8 cellular contexts compared by ENCODE assay signal in genomic region chr11:116224154-116224888, GRCh38.
DNase-seq lines count a peak whose midpoint lies in the region; ATAC-seq, FAIRE-seq and TF ChIP-seq lines count a peak whose summit lies in the region.

No MANE protein-coding gene starts in this region.

- TF ChIP-seq RAD21 in GM12878 (IDR thresholded peaks at IDR 0.05; ENCODE audit: insufficient read depth, low read depth, low read length): peak; percentile 81

- RAD21 ChIA-PET in GM12878 (lab: Charles Lee; ENCODE audit: unreplicated experiment): no interaction called here

- peaks cover 0 to 4% (median 0%) of the 10 kb centered on the region in 6 donors for H3K9me3 Mint-ChIP-seq in immature natural killer cell

- peak; percentile 33 for DNase-seq in Daoy (ENCODE audit: low read depth)
- DNase-seq in HT1080 (ENCODE audit: low read depth): peak; percentile 10
- DNase-seq in PC-3: peak; percentile 51
- no peak for DNase-seq in GM12878 (ENCODE audit: low read depth, low spot score)
- peak in 2 of 3 donors; percentile 11 to 12 for DNase-seq in immature natural killer cell
- DNase-seq in stimulated activated CD4-positive, alpha-beta T cell treated with anti-CD3 and anti-CD28 coated beads, Interleukin-2, amount 100 ng/mL, for 48 hours: peak; percentile 24 to 30

- no peak for TF ChIP-seq POLR2A in GM12878 (IDR thresholded peaks at IDR 0.05; ENCODE audit: low read depth, low read length)

- no peak overlapping the region for H3K4me3 ChIP-seq in PC-3 (ENCODE audit: low read length)
- no peak overlapping the region for H3K4me3 ChIP-seq in GM12878

- H3K27ac ChIP-seq in PC-3 (ENCODE audit: low read length) (no peak overlapping the region), GM12878 (ENCODE audit: control insufficient read depth, insufficient read depth) (no peak overlapping the region)

- POLR2A ChIA-PET in PC-3 (lab: Charles Lee; ENCODE audit: unreplicated experiment) (no interaction called here), GM12878 (lab: Charles Lee) (no interaction called here)

- in situ Hi-C loops in GM12878 (cut with MboI): no loop called here

- H3K4me2 ChIP-seq in PC-3 (ENCODE audit: low read length) (no peak overlapping the region), GM12878 (ENCODE audit: control insufficient read depth, insufficient read depth) (no peak overlapping the region)

- H3K9ac ChIP-seq in PC-3 (ENCODE audit: low read length) (no peak overlapping the region), GM12878 (ENCODE audit: control insufficient read depth, insufficient read depth, low read length) (no peak overlapping the region)

- H3K27me3 ChIP-seq in PC-3 (ENCODE audit: low read length) (no peaks in the 10 kb centered on the region; the same call in 1 of the 2 replicates), GM12878 (replicated peaks in 1 of 2; ENCODE audit: control insufficient read depth in 2 of 2, insufficient read depth in 2 of 2, low read length in 1 of 2) (no peaks in the 10 kb centered on the region)

- intact Hi-C loops in PC-3 (cut with micrococcal nuclease): no loop called here
- intact Hi-C loops in GM12878 (cut with micrococcal nuclease; ENCODE audit: unreplicated experiment): loop anchor here (1.0 to 5.0 kb wide), 3 partner anchors 234 to 887 kb away; no protein-coding TSS in a partner anchor

- no peaks in the 10 kb centered on the region for H3K79me2 ChIP-seq in PC-3 (ENCODE audit: low read length)
- H3K79me2 ChIP-seq in GM12878 (ENCODE audit: control insufficient read depth, insufficient read depth, low read length): no peaks in the 10 kb centered on the region

- ATAC-seq in PC-3 (no peak), GM12878 (peak; percentile 92), GM19324 (IDR thresholded peaks at IDR 0.05; ENCODE audit: low FRiP score, unreplicated experiment) (no peak), HG03139 (IDR thresholded peaks at IDR 0.05; ENCODE audit: unreplicated experiment) (no peak)

- no peak overlapping the region for H3K4me3 Mint-ChIP-seq in immature natural killer cell

- no peak overlapping the region for H3K27ac Mint-ChIP-seq in immature natural killer cell

- no peaks in the 10 kb centered on the region for H3K36me3 Mint-ChIP-seq in immature natural killer cell

- H3K27me3 Mint-ChIP-seq in immature natural killer cell (ENCODE audit: low read depth in 3 of 3): peaks cover 0 to 20% (median 8%) of the 10 kb centered on the region in 3 donors

- no peaks in the 10 kb centered on the region for H3F3A ChIP-seq in PC-3 (ENCODE audit: low read length, unreplicated experiment)

- no peak for FAIRE-seq in GM12878 (lab: Jason Lieb, UNC)

- BruUV-seq in PC-3 (replicated peaks; lab: Mats Ljungman, UMichigan) (no TSS peak), GM12878 (replicated peaks; lab: Mats Ljungman, UMichigan) (no TSS peak)

- no peaks in the 10 kb centered on the region for H3K4me1 ChIP-seq in PC-3 (ENCODE audit: insufficient read depth, low read length)
- no peaks in the 10 kb centered on the region for H3K4me1 ChIP-seq in GM12878 (ENCODE audit: control insufficient read depth, insufficient read depth, low read length)

- TF ChIP-seq CTCF in PC-3 (conservative IDR thresholded peaks at IDR 0.05; ENCODE audit: low read depth, low read length): peak; percentile 78
- peak; percentile 70 to 78 (median 76) for TF ChIP-seq CTCF in GM12878 (IDR thresholded peaks at IDR 0.05 in 2 of 3, conservative IDR thresholded peaks at IDR 0.05 in 1 of 3; ENCODE audit: control insufficient read depth in 2 of 3, extremely low read depth in 1 of 3, insufficient read depth in 1 of 3, low read depth in 3 of 3, low read length in 3 of 3)

- SMC1A ChIA-PET in GM12878 (lab: Charles Lee; ENCODE audit: uncharacterized antibody, unreplicated experiment): interaction anchor here (1.2 kb wide), 1 partner anchor 900 kb away, joined by 3 read pairs; no protein-coding TSS in a partner anchor

- H3K4me1 Mint-ChIP-seq in immature natural killer cell: no peaks in the 10 kb centered on the region

- CTCF ChIA-PET in PC-3 (lab: Charles Lee) (interaction anchor here (0.8 kb wide), 1 partner anchor 890 kb away, joined by 6 read pairs; no protein-coding TSS in a partner anchor), GM12878 (lab: Yijun Ruan, JAX) (interaction anchor here (1.0 to 1.7 kb wide), 7 partner anchors 9 to 900 kb away, joined by 3 to 4 read pairs (median 4); no protein-coding TSS in a partner anchor)

- H3K9me2 ChIP-seq in PC-3 (replicated peaks; ENCODE audit: low read length): no peaks in the 10 kb centered on the region

- H3K9me3 ChIP-seq in PC-3 (ENCODE audit: low read length) (no peaks in the 10 kb centered on the region), GM12878 (replicated peaks; ENCODE audit: control insufficient read depth, insufficient read depth, low read length) (no peaks in the 10 kb centered on the region)

- H4K20me1 ChIP-seq in PC-3 (ENCODE audit: low read length) (no peaks in the 10 kb centered on the region), GM12878 (ENCODE audit: control insufficient read depth, insufficient read depth) (no peaks in the 10 kb centered on the region)

- H2AFZ ChIP-seq in PC-3 (ENCODE audit: low read length): no peak overlapping the region
- H2AFZ ChIP-seq in GM12878 (ENCODE audit: control insufficient read depth, low read depth, low read length): no peak overlapping the region

- H3K36me3 ChIP-seq in PC-3 (ENCODE audit: low read depth, low read length) (no peaks in the 10 kb centered on the region), GM12878 (ENCODE audit: control insufficient read depth in 2 of 2, insufficient read depth in 2 of 2, low read length in 1 of 2) (no peaks in the 10 kb centered on the region)

- WGBS in GM12878 (ENCODE audit: insufficient coverage, insufficient replicate concordance, low lambda C conversion rate, missing lambda C conversion rate): 22% methylated on average over 10 of the region's 10 CpGs

- TF ChIP-seq EP300 in GM12878 (IDR thresholded peaks at IDR 0.05; ENCODE audit: borderline replicate concordance in 1 of 2, control insufficient read depth in 1 of 2, low read depth in 2 of 2, low read length in 2 of 2): no peak

TF ChIP-seq in GM12878, 131 proteins besides CTCF, POLR2A, EP300 and RAD21 (continues in another document):
- no peak for TF ChIP-seq MLLT1 (IDR thresholded peaks at IDR 0.05)
- no peak for TF ChIP-seq PBX3 (IDR thresholded peaks at IDR 0.05; ENCODE audit: insufficient replicate concordance, low read depth, low read length)
- TF ChIP-seq NR2C2 (IDR thresholded peaks at IDR 0.05; ENCODE audit: borderline replicate concordance, control insufficient read depth, insufficient read length, low read depth): no peak
- TF ChIP-seq SP1 (IDR thresholded peaks at IDR 0.05; ENCODE audit: low read depth, low read length): no peak
- no peak for TF ChIP-seq TARDBP (IDR thresholded peaks at IDR 0.05; ENCODE audit: borderline replicate concordance)
- TF ChIP-seq POLR2AphosphoS5 (IDR thresholded peaks at IDR 0.05; ENCODE audit: low read length): no peak
- no peak for TF ChIP-seq SMARCA5 (IDR thresholded peaks at IDR 0.05)
- no peak for TF ChIP-seq MXI1 (IDR thresholded peaks at IDR 0.05; ENCODE audit: low read depth, low read length)
- no peak for TF ChIP-seq MEF2A (IDR thresholded peaks at IDR 0.05; ENCODE audit: insufficient read depth, low read depth, low read length)
- TF ChIP-seq E2F4 (IDR thresholded peaks at IDR 0.05; ENCODE audit: low read depth, low read length): no peak
- peak; percentile 82 for TF ChIP-seq SMC3 (IDR thresholded peaks at IDR 0.05; ENCODE audit: borderline replicate concordance, low read length)
- TF ChIP-seq DPF2 (IDR thresholded peaks at IDR 0.05): no peak
- TF ChIP-seq SUZ12 (IDR thresholded peaks at IDR 0.05; ENCODE audit: unreplicated experiment): no peak
- TF ChIP-seq YY1 (IDR thresholded peaks at IDR 0.05; ENCODE audit: low read depth, low read length): 0 out of 2 replicates have a peak, but pooled peaks have one; percentile 32
